Comparison of ENCODE assay signal across 17 cellular contexts in the genomic region with DNA sequence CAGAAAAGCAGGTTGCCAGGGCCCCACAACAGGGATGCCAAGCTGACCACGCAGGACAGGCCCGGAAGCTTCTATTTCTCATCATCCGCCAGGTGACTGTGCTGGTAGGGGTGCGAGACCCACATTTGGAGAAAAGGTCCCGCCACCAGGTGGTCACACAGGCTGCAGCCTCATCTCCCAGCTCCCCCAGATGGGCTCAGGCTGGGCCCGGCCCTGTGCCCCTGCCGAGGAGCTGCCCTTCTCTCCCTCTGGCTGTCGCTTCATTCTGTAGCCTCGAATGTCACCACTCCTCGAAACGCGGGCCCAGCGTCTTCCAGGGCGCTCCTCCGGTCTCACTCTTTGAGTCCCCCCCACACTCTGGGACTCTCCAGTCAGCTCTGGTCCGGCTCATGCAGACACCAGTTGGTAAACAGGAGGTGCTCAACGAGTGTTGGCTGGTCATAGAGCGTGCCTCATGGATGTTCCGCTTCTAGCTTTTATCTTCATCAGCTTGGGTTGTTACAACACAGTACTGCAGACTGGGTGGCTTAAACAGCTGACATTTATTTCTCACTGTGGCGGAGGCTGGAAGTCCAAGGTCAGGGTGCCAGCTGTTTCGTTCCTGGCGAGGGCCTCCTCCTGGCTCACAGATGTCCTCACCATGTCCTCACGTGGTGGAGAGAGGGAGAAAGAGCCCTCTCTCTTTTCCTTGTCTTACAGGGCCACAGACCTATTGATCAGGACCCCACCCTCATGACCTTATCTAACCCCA.
DNase-seq lines count a peak whose midpoint lies in the region; ATAC-seq and TF ChIP-seq lines count a peak whose summit lies in the region.
"Had no signal": no experiment of that assay in that cellular context is flagged by ENCODE, and none has a peak within 500 bp of the region (broad histone marks: within the 10 kb centered on the region; RNA-seq: fewer than 3 reads in every experiment).

No MANE protein-coding gene starts in this region.

- no peak overlapping the region for H3K4me3 ChIP-seq in right cardiac atrium (ENCODE audit: low read length)
- no peak overlapping the region for H3K4me3 ChIP-seq in gastrocnemius medialis
- H3K4me3 ChIP-seq: BLaER1 treated with 17β-estradiol and CSF1 and Interleukin-3, amounts not matched to agents 10 nM and 100 nM; GM12878; GM23338 had no signal

- no peak for TF ChIP-seq CTCF in gastrocnemius medialis (IDR thresholded peaks at IDR 0.05 in 4 of 5, conservative IDR thresholded peaks at IDR 0.05 in 1 of 5)

- no peaks in the 10 kb centered on the region for H3K9me3 ChIP-seq in right cardiac atrium (ENCODE audit: control insufficient read depth, low read length)
- H3K9me3 ChIP-seq in gastrocnemius medialis, result no peaks in the 10 kb centered on the region
- H3K9me3 ChIP-seq: BLaER1 treated with 17β-estradiol and CSF1 and Interleukin-3, amounts not matched to agents 10 nM and 100 nM had no signal

- H3K27me3 ChIP-seq in right cardiac atrium (ENCODE audit: control insufficient read depth, insufficient read depth) (no peaks in the 10 kb centered on the region), gastrocnemius medialis (peaks cover 9 to 28% (median 23%) of the 10 kb centered on the region in 3 donors)
- H3K27me3 ChIP-seq: BLaER1 treated with 17β-estradiol and CSF1 and Interleukin-3, amounts not matched to agents 10 nM and 100 nM had no signal

- 90% methylated on average over 23 of the region's 23 CpGs for whole genome bisulfite sequencing in right cardiac atrium

- H3K27ac ChIP-seq in right cardiac atrium (ENCODE audit: low read length) (no peak overlapping the region), gastrocnemius medialis (no peak overlapping the region)
- H3K27ac ChIP-seq: BLaER1 treated with 17β-estradiol and CSF1 and Interleukin-3, amounts not matched to agents 10 nM and 100 nM; HL-60 had no signal

- H3K36me3 ChIP-seq in gastrocnemius medialis, result no peaks in the 10 kb centered on the region
- H3K36me3 ChIP-seq: BLaER1 treated with 17β-estradiol and CSF1 and Interleukin-3, amounts not matched to agents 10 nM and 100 nM had no signal

- ATAC-seq in Right ventricle myocardium inferior, result no peak
- ATAC-seq in right cardiac atrium, result no peak
- ATAC-seq in gastrocnemius medialis, result peak; percentile 14 to 42
- ATAC-seq: GM12878, GM23338 had no signal

- H3K4me1 ChIP-seq in right cardiac atrium (ENCODE audit: control insufficient read depth, insufficient read depth, low read length) (no peaks in the 10 kb centered on the region), gastrocnemius medialis (no peaks in the 10 kb centered on the region)

- DNase-seq in Right ventricle myocardium inferior (ENCODE audit: missing footprints) (peak; percentile 37), right cardiac atrium (no peak), mesenteric fat pad (ENCODE audit: low spot score) (peak; percentile 60), gastrocnemius medialis (no peak), NCI-H1048 (lab: John Stamatoyannopoulos, UW) (no peak), HPDE6-E6E7 (ENCODE audit: extremely low spot score) (no peak), DMS79 (lab: John Stamatoyannopoulos, UW) (no peak)
- DNase-seq in stimulated activated CD4-positive, alpha-beta T cell treated with anti-CD3 and anti-CD28 coated beads, Interleukin-4, amount 100 ng/mL, for 1 hour, result no peak
- DNase-seq: 8988T; Calu3; CD4-positive, alpha-beta T cell; DMS 273 treated with DMSO at 0.1 percent for 48 hours; H7 had no signal

- in situ Hi-C loops in gastrocnemius medialis (cut with MboI; ENCODE audit: low sequenced_read_pairs in 4 of 4), result no loop called here

- intact Hi-C loops in Right ventricle myocardium inferior (cut with DNase I), result no loop called here
- intact Hi-C loops in right cardiac atrium (cut with DNase I), result no loop called here
- intact Hi-C loops in gastrocnemius medialis (cut with DNase I; ENCODE audit: low total_unique reads), result no loop called here

- TF ChIP-seq POLR2A in gastrocnemius medialis (IDR thresholded peaks at IDR 0.05), result no peak

Comparison
In these comparisons a context has a peak if more than half of its experiments do, and no peak if none do; other contexts are left out.
1. DNase-seq: peak in Right ventricle myocardium inferior (single experiment) and mesenteric fat pad (single experiment); none in right cardiac atrium (0 of 3), gastrocnemius medialis (0 of 2), stimulated activated CD4-positive, alpha-beta T cell treated with anti-CD3 and anti-CD28 coated beads, Interleukin-4, amount 100 ng/mL, for 1 hour (single experiment), NCI-H1048 (single experiment), HPDE6-E6E7 (single experiment) and DMS79 (single experiment).
2. ATAC-seq: peak in gastrocnemius medialis (2 of 2); none in Right ventricle myocardium inferior (single experiment) and right cardiac atrium (0 of 2).